9 cellular contexts compared by ENCODE assay signal in genomic region chr7:5695037-5695708, GRCh38.
DNase-seq lines count a peak whose midpoint lies in the region; ATAC-seq, FAIRE-seq and TF ChIP-seq lines count a peak whose summit lies in the region.
"Had no signal": no experiment of that assay in that cellular context is flagged by ENCODE, and none has a peak within 500 bp of the region (broad histone marks: within the 10 kb centered on the region; RNA-seq: fewer than 3 reads in every experiment).

No MANE protein-coding gene starts in this region.

- peak; percentile 39 for ATAC-seq in GM18861 (IDR thresholded peaks at IDR 0.05; ENCODE audit: unreplicated experiment)
- ATAC-seq in HG03196 (IDR thresholded peaks at IDR 0.05; ENCODE audit: unreplicated experiment) = peak; percentile 36
- ATAC-seq in foreskin keratinocyte = no peak

- H3K4me3 ChIP-seq in neural cell (ENCODE audit: low read length) (no peak overlapping the region), subcutaneous abdominal adipose tissue (ENCODE audit: low read depth in 1 of 5, low read length in 5 of 5) (peak overlapping the region in 4 of 5 donors; percentile 10 to 34 (median 20))

- DNase-seq in activated CD4-positive, alpha-beta T cell treated with anti-CD3 and anti-CD28 coated beads for 4 hours = peak; percentile 70 to 75
- peak; percentile 49 for DNase-seq in dermis blood vessel endothelial cell
- DNase-seq in HTR-8/SVneo (ENCODE audit: insufficient read length, low spot score) = no peak
- no peak for DNase-seq in foreskin keratinocyte

- TF ChIP-seq CTCF in neural cell (IDR thresholded peaks at IDR 0.05; ENCODE audit: poor library complexity, severe bottlenecking) (no peak), foreskin keratinocyte (conservative IDR thresholded peaks at IDR 0.05) (no peak)

- H3K36me3 ChIP-seq in neural cell (ENCODE audit: insufficient read depth, low read length) = no peaks in the 10 kb centered on the region
- H3K36me3 ChIP-seq in subcutaneous abdominal adipose tissue (ENCODE audit: control insufficient read depth in 5 of 5, insufficient read depth in 5 of 5, low read length in 5 of 5) = peaks cover 0 to 14% (median 0%) of the 10 kb centered on the region in 5 donors

- no peak overlapping the region for H3K4me2 ChIP-seq in neural cell (ENCODE audit: low read length)

- no peak for FAIRE-seq in HTR-8/SVneo (lab: Jason Lieb, UNC)
- FAIRE-seq: endothelial cell of umbilical vein had no signal

- H3K79me2 ChIP-seq in neural cell (replicated peaks; ENCODE audit: insufficient read depth, low read length) = peaks cover 7% of the 10 kb centered on the region

- H3K9ac ChIP-seq in neural cell (ENCODE audit: low read length) = peak overlapping the region; percentile 27
- H3K9ac ChIP-seq in subcutaneous abdominal adipose tissue (ENCODE audit: low read length in 5 of 5) = peak overlapping the region in 1 of 5 donors; percentile 39

- no peaks in the 10 kb centered on the region for H4K20me1 ChIP-seq in neural cell (ENCODE audit: insufficient read depth)

- H3K9me3 ChIP-seq in neural cell (ENCODE audit: low read length) = no peaks in the 10 kb centered on the region
- no peaks in the 10 kb centered on the region for H3K9me3 ChIP-seq in subcutaneous abdominal adipose tissue (ENCODE audit: control insufficient read depth in 5 of 5, low read length in 5 of 5)

- H3K4me1 ChIP-seq in subcutaneous abdominal adipose tissue (ENCODE audit: control insufficient read depth in 5 of 5, insufficient read depth in 5 of 5, low read length in 5 of 5) (peaks cover 62 to 93% (median 89%) of the 10 kb centered on the region in 5 donors), foreskin keratinocyte (peaks cover 24% of the 10 kb centered on the region)

- no peak for TF ChIP-seq EP300 in neural cell (conservative IDR thresholded peaks at IDR 0.05; ENCODE audit: poor library complexity, severe bottlenecking)

- H3K27ac ChIP-seq in neural cell (ENCODE audit: low read length) (peak overlapping the region; percentile 49), subcutaneous abdominal adipose tissue (ENCODE audit: low read depth, low read length) (peak overlapping the region; percentile 99), foreskin keratinocyte (no peak overlapping the region)

- no peaks in the 10 kb centered on the region for H3F3A ChIP-seq in neural cell (ENCODE audit: insufficient read depth, low read length, poor library complexity, severe bottlenecking)

- H3K9me2 ChIP-seq in neural cell (ENCODE audit: insufficient read depth, low read length) = no peaks in the 10 kb centered on the region

- H2AFZ ChIP-seq in neural cell (ENCODE audit: low read depth, low read length) = no peak overlapping the region

- no peak for TF ChIP-seq RAD21 in neural cell (conservative IDR thresholded peaks at IDR 0.05)

- no peaks in the 10 kb centered on the region for H3K27me3 ChIP-seq in neural cell (ENCODE audit: insufficient read depth, low read depth, low read length)
- peaks cover 0 to 3% (median 0%) of the 10 kb centered on the region in 5 donors for H3K27me3 ChIP-seq in subcutaneous abdominal adipose tissue (ENCODE audit: control insufficient read depth in 5 of 5, insufficient read depth in 4 of 5, low read length in 5 of 5)
- no peaks in the 10 kb centered on the region for H3K27me3 ChIP-seq in foreskin keratinocyte

TF ChIP-seq in neural cell, 6 proteins besides CTCF, POLR2A, EP300 and RAD21:
- TF ChIP-seq POLR2AphosphoS5 (IDR thresholded peaks at IDR 0.05) (no peak), EZH2 (IDR thresholded peaks at IDR 0.05; ENCODE audit: borderline replicate concordance, insufficient read depth, low read length, poor library complexity, severe bottlenecking) (no peak), SMC3 (conservative IDR thresholded peaks at IDR 0.05; ENCODE audit: poor library complexity) (no peak), REST (IDR thresholded peaks at IDR 0.05; ENCODE audit: borderline replicate concordance) (no peak), MXI1 (conservative IDR thresholded peaks at IDR 0.05; ENCODE audit: poor library complexity, severe bottlenecking) (no peak), TAF1 (IDR thresholded peaks at IDR 0.05; ENCODE audit: low read depth) (no peak)

Comparison
In these comparisons a context has a peak if more than half of its experiments do, and no peak if none do; other contexts are left out.
1. DNase-seq: peak in activated CD4-positive, alpha-beta T cell treated with anti-CD3 and anti-CD28 coated beads for 4 hours (2 of 2) and dermis blood vessel endothelial cell (single experiment); none in HTR-8/SVneo (single experiment) and foreskin keratinocyte (0 of 2).